In the genomic region with DNA sequence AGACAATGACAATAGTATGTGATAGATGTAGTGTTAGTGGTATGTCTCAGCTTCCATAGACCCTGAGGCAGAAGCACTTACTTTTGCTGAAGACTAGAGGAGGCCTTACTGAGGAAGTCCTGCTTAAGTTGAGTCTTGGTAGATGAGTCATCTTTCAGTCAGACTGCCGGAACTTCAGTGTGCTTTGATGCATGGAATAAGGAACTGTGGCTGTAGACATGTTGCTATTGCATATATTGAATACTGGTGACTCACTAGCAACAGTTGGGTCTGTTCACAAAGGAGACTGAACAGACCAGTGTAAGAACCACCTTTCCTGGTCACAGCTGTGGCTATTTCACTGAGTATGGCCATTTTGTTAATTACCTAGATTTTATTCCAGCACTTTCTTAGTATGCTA, we compare ENCODE assay signal across 8 cellular contexts.
DNase-seq lines count a peak whose midpoint lies in the region; ATAC-seq and TF ChIP-seq lines count a peak whose summit lies in the region.

No MANE protein-coding gene starts in this region.

- peak; percentile 97 for ATAC-seq in GM19455 (IDR thresholded peaks at IDR 0.05; ENCODE audit: unreplicated experiment)
- ATAC-seq in HG03135 (IDR thresholded peaks at IDR 0.05; ENCODE audit: unreplicated experiment), result peak; percentile 82

- peak; percentile 48 for DNase-seq in RPMI7951 (ENCODE audit: low read depth)
- DNase-seq in retinal pigment epithelial cell (ENCODE audit: low read depth), result peak; percentile 87
- DNase-seq in activated gamma-delta T cell treated with Interleukin-2 at 50 U/mL for 16 hours, result no peak
- DNase-seq in NCI-H2196 (lab: John Stamatoyannopoulos, UW; ENCODE audit: unreplicated experiment), result no peak
- no peak for DNase-seq in GM19238 (ENCODE audit: insufficient read length, low spot score)
- DNase-seq in D341Med (ENCODE audit: low spot score), result no peak

- H3K4me3 ChIP-seq in retinal pigment epithelial cell (ENCODE audit: low read length), result no peak overlapping the region

- no peak for TF ChIP-seq CTCF in retinal pigment epithelial cell (conservative IDR thresholded peaks at IDR 0.05; ENCODE audit: low read depth, low read length)

Comparison
In these comparisons a context has a peak if more than half of its experiments do, and no peak if none do; other contexts are left out.
1. DNase-seq: peak in RPMI7951 (single experiment) and retinal pigment epithelial cell (single experiment); none in activated gamma-delta T cell treated with Interleukin-2 at 50 U/mL for 16 hours (single experiment), NCI-H2196 (single experiment), GM19238 (single experiment) and D341Med (single experiment).